In genomic region chr3:148366743-148367410, GRCh38 we compare ENCODE assay signal across 1 cellular context.
TF ChIP-seq lines count a peak whose summit lies in the region.

No MANE protein-coding gene starts in this region.

TF ChIP-seq in GM23338, 12 proteins besides CTCF, POLR2A, EP300 and RAD21 (continued from another document):
- TF ChIP-seq ZNF462 (CRISPR knock-in tag; IDR thresholded peaks at IDR 0.05), result no peak
